ENCODE assay signal across 2 cellular contexts in the genomic region with DNA sequence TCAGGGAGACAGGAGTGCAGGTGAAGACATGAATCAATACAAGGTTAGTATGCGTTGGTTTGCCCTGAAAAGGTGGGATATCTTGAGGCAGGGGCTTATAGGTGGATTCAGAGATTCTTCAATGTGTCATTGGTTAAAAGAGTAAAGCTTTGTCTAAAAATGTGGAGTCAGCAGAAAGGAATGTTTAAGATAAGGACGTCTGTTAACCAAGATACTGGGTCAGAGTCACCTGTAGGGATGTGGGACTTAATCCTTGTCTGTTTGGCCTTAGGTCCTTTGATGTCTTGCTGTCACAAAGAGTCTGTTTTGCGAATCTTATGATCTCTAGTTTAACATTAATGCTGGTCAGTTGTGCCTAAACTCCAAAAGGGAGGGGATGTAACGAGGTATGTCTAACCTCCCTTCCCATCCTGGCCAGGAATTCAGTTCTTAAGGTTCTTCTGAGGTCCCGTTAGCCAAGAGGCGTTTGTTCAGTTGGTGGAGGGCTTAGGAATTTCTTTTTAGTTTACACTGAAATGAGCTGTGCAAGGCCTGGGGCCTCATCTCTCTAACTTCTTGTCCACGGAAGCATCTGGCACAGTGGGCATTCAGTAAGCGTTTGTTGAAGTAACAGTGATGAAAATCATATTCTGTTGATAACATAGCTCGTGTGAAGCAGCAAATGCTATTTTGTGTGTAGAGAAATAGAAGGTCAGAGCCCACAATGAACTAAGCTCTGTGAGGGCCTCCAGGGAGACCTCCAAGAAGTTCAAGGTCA.
TF ChIP-seq lines count a peak whose summit lies in the region.

No MANE protein-coding gene starts in this region.

TF ChIP-seq in HEK293, 187 proteins besides CTCF, POLR2A, EP300 and RAD21 (continued from another document):
- TF ChIP-seq ZNF280C (tag by site-specific recombination; IDR thresholded peaks at IDR 0.05) (no peak), ZNF121 (tag by site-specific recombination; IDR thresholded peaks at IDR 0.05) (no peak), ZNF354C (tag by site-specific recombination; IDR thresholded peaks at IDR 0.05; ENCODE audit: borderline replicate concordance, low read depth) (no peak), MEIS1 (CRISPR knock-in tag; IDR thresholded peaks at IDR 0.05; ENCODE audit: borderline replicate concordance) (no peak), WT1 (tag by site-specific recombination; IDR thresholded peaks at IDR 0.05) (0 out of 2 replicates have a peak, but pooled peaks have one; percentile 34)
- TF ChIP-seq, protein P1, sequence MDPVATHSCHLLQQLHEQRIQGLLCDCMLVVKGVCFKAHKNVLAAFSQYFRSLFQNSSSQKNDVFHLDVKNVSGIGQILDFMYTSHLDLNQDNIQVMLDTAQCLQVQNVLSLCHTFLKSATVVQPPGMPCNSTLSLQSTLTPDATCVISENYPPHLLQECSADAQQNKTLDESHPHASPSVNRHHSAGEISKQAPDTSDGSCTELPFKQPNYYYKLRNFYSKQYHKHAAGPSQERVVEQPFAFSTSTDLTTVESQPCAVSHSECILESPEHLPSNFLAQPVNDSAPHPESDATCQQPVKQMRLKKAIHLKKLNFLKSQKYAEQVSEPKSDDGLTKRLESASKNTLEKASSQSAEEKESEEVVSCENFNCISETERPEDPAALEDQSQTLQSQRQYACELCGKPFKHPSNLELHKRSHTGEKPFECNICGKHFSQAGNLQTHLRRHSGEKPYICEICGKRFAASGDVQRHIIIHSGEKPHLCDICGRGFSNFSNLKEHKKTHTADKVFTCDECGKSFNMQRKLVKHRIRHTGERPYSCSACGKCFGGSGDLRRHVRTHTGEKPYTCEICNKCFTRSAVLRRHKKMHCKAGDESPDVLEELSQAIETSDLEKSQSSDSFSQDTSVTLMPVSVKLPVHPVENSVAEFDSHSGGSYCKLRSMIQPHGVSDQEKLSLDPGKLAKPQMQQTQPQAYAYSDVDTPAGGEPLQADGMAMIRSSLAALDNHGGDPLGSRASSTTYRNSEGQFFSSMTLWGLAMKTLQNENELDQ (tag by site-specific recombination; IDR thresholded peaks at IDR 0.05; ENCODE audit: low read depth) = no peak
- TF ChIP-seq, protein P2, sequence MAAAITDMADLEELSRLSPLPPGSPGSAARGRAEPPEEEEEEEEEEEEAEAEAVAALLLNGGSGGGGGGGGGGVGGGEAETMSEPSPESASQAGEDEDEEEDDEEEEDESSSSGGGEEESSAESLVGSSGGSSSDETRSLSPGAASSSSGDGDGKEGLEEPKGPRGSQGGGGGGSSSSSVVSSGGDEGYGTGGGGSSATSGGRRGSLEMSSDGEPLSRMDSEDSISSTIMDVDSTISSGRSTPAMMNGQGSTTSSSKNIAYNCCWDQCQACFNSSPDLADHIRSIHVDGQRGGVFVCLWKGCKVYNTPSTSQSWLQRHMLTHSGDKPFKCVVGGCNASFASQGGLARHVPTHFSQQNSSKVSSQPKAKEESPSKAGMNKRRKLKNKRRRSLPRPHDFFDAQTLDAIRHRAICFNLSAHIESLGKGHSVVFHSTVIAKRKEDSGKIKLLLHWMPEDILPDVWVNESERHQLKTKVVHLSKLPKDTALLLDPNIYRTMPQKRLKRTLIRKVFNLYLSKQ (tag by site-specific recombination; IDR thresholded peaks at IDR 0.05; ENCODE audit: borderline replicate concordance) = no peak

TF ChIP-seq in liver, 16 proteins besides CTCF, POLR2A, EP300 and RAD21 (continued from another document):
- TF ChIP-seq GABPA (IDR thresholded peaks at IDR 0.05 in 1 of 2, conservative IDR thresholded peaks at IDR 0.05 in 1 of 2) = no peak
- no peak for TF ChIP-seq SP1 (IDR thresholded peaks at IDR 0.05)
- no peak for TF ChIP-seq RXRA (IDR thresholded peaks at IDR 0.05)
- TF ChIP-seq JUND (IDR thresholded peaks at IDR 0.05) = no peak
- TF ChIP-seq ZBTB33 (IDR thresholded peaks at IDR 0.05) = no peak
- no peak for TF ChIP-seq NR2F2 (IDR thresholded peaks at IDR 0.05)
- TF ChIP-seq, protein P3, sequence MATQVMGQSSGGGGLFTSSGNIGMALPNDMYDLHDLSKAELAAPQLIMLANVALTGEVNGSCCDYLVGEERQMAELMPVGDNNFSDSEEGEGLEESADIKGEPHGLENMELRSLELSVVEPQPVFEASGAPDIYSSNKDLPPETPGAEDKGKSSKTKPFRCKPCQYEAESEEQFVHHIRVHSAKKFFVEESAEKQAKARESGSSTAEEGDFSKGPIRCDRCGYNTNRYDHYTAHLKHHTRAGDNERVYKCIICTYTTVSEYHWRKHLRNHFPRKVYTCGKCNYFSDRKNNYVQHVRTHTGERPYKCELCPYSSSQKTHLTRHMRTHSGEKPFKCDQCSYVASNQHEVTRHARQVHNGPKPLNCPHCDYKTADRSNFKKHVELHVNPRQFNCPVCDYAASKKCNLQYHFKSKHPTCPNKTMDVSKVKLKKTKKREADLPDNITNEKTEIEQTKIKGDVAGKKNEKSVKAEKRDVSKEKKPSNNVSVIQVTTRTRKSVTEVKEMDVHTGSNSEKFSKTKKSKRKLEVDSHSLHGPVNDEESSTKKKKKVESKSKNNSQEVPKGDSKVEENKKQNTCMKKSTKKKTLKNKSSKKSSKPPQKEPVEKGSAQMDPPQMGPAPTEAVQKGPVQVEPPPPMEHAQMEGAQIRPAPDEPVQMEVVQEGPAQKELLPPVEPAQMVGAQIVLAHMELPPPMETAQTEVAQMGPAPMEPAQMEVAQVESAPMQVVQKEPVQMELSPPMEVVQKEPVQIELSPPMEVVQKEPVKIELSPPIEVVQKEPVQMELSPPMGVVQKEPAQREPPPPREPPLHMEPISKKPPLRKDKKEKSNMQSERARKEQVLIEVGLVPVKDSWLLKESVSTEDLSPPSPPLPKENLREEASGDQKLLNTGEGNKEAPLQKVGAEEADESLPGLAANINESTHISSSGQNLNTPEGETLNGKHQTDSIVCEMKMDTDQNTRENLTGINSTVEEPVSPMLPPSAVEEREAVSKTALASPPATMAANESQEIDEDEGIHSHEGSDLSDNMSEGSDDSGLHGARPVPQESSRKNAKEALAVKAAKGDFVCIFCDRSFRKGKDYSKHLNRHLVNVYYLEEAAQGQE (IDR thresholded peaks at IDR 0.05) = no peak
